Comparison of ENCODE assay signal across 1 cellular context in genomic region chr1:202957733-202958543, GRCh38.
TF ChIP-seq lines count a peak whose summit lies in the region.

ADIPOR1 (minus strand) TSS chr1:202958312; CDS start chr1:202951070, 7,242 bp downstream.

TF ChIP-seq in HCT116, 20 proteins besides CTCF, POLR2A, EP300 and RAD21 (continued from another document):
- TF ChIP-seq ZBTB33 (IDR thresholded peaks at IDR 0.05; ENCODE audit: extremely low read depth, insufficient replicate concordance, low read length) (no peak), ZNF274 (IDR thresholded peaks at IDR 0.05; ENCODE audit: low read depth, low read length) (no peak), FOSL1 (IDR thresholded peaks at IDR 0.05; ENCODE audit: low read depth) (no peak), TCF7L2 (IDR thresholded peaks at IDR 0.05; ENCODE audit: borderline replicate concordance, extremely low read depth, insufficient read depth, insufficient read length) (no peak), ATF3 (IDR thresholded peaks at IDR 0.05) (no peak), POLR2AphosphoS5 (IDR thresholded peaks at IDR 0.05; ENCODE audit: low read depth, low read length) (peak; percentile 93), ZFX (IDR thresholded peaks at IDR 0.05) (peak; percentile 86), EZH2phosphoT487 (IDR thresholded peaks at IDR 0.05; ENCODE audit: borderline replicate concordance) (no peak), EZH2 (IDR thresholded peaks at IDR 0.05) (no peak)
